Comparison of ENCODE assay signal across 8 cellular contexts in genomic region chr10:63268798-63269503, GRCh38.
DNase-seq lines count a peak whose midpoint lies in the region; ATAC-seq and TF ChIP-seq lines count a peak whose summit lies in the region.

No MANE protein-coding gene starts in this region.

- no peaks in the 10 kb centered on the region for H3K36me3 ChIP-seq in kidney epithelial cell (ENCODE audit: control insufficient read depth, insufficient read depth, low read length)

- H3K4me3 ChIP-seq in AG09309 (ENCODE audit: control insufficient read depth, low read depth, low read length) = peak overlapping the region; percentile 56
- peak overlapping the region; percentile 54 for H3K4me3 ChIP-seq in kidney epithelial cell (ENCODE audit: low read depth, low read length)

- no peak for TF ChIP-seq CTCF in AG09309 (IDR thresholded peaks at IDR 0.05; ENCODE audit: control insufficient read depth, insufficient read depth, low read depth, low read length, missing control alignments)
- peak; percentile 14 for TF ChIP-seq CTCF in kidney epithelial cell (IDR thresholded peaks at IDR 0.05; ENCODE audit: insufficient read depth, low read length, poor library complexity, severe bottlenecking)

- DNase-seq in AG09309 (ENCODE audit: low read depth) (peak; percentile 82), NCI-H2227 (lab: John Stamatoyannopoulos, UW; ENCODE audit: unreplicated experiment) (peak; percentile 84), cerebellum (ENCODE audit: low spot score) (peak; percentile 75), kidney epithelial cell (ENCODE audit: low read depth) (peak; percentile 95)
- DNase-seq in activated CD4-positive, CD25-positive, alpha-beta regulatory T cell treated with anti-CD3 and anti-CD28 coated beads, Interleukin-2, amount 50 U/mL, for 16 hours (ENCODE audit: low read depth, low spot score) = peak; percentile 68
- DNase-seq in stimulated activated CD4-positive, alpha-beta T cell treated with anti-CD3 and anti-CD28 coated beads, Interleukin-1b, Interleukin-23, amount 100 ng/mL, for 1 hour (ENCODE audit: low read depth in 2 of 2) = peak; percentile 34 to 61

- ATAC-seq in GM18873 (IDR thresholded peaks at IDR 0.05; ENCODE audit: low FRiP score, unreplicated experiment) = peak; percentile 96
- peak; percentile 96 for ATAC-seq in HG03139 (IDR thresholded peaks at IDR 0.05; ENCODE audit: unreplicated experiment)

- H3K27me3 ChIP-seq in kidney epithelial cell (ENCODE audit: control insufficient read depth, insufficient read depth, low read length) = no peaks in the 10 kb centered on the region

Comparison
In these comparisons a context has a peak if more than half of its experiments do, and no peak if none do; other contexts are left out.
1. Peak in every context shown above with its lines: DNase-seq, ATAC-seq and H3K4me3 ChIP-seq.